23 cellular contexts compared by ENCODE assay signal in genomic region chr18:49960376-49960775, GRCh38.
DNase-seq lines count a peak whose midpoint lies in the region; ATAC-seq and FAIRE-seq lines count a peak whose summit lies in the region.
"Had no signal": no experiment of that assay in that cellular context is flagged by ENCODE, and none has a peak within 500 bp of the region (broad histone marks: within the 10 kb centered on the region; RNA-seq: fewer than 3 reads in every experiment).

No MANE protein-coding gene starts in this region.

- H3K4me3 ChIP-seq in mesendoderm (ENCODE audit: low read length): no peak overlapping the region
- H3K4me3 ChIP-seq in neuronal stem cell (ENCODE audit: low read length in 2 of 2): no peak overlapping the region
- H3K4me3 ChIP-seq: A549; BLaER1 treated with 17β-estradiol and CSF1 and Interleukin-3, amounts not matched to agents 10 nM and 100 nM had no signal

- H3K27me3 Mint-ChIP-seq in activated CD4-positive, alpha-beta T cell treated with anti-CD3 and anti-CD28 coated beads, Interleukin-2, amount 10 ng/mL, durations not matched to agents 7 days and 5 days: peaks cover 10% of the 10 kb centered on the region
- H3K27me3 Mint-ChIP-seq in activated naive CD8-positive, alpha-beta T cell treated with anti-CD3 and anti-CD28 coated beads, Interleukin-2, amount 10 ng/mL, durations not matched to agents 7 days and 5 days: peaks cover 22% of the 10 kb centered on the region
- H3K27me3 Mint-ChIP-seq in activated naive CD8-positive, alpha-beta T cell treated with anti-CD3 and anti-CD28 coated beads, Interleukin-2, amount 50 U/mL, for 24 hours: peaks cover 16% of the 10 kb centered on the region
- H3K27me3 Mint-ChIP-seq in activated T-helper 17 cell treated with anti-CD3 and anti-CD28 coated beads, Interleukin-2, amount 50 U/mL, for 72 hours: peaks cover 19% of the 10 kb centered on the region

- CTCF ChIA-PET in activated CD4-positive, alpha-beta T cell treated with anti-CD3 and anti-CD28 coated beads, Interleukin-2, amount 10 ng/mL, durations not matched to agents 7 days and 5 days (lab: Charles Lee): no interaction called here

- ATAC-seq in activated naive CD8-positive, alpha-beta T cell treated with anti-CD3 and anti-CD28 coated beads, Interleukin-2, amount 10 ng/mL, durations not matched to agents 7 days and 5 days (ENCODE audit: low read depth): no peak
- no peak for ATAC-seq in activated naive CD8-positive, alpha-beta T cell treated with anti-CD3 and anti-CD28 coated beads, Interleukin-2, amount 50 U/mL, for 24 hours
- ATAC-seq in activated T-helper 17 cell treated with anti-CD3 and anti-CD28 coated beads, Interleukin-2, amount 50 U/mL, for 72 hours (replicated peaks): no peak
- ATAC-seq: A549; CD8-positive, alpha-beta T cell had no signal

- H3K9me3 Mint-ChIP-seq in activated CD4-positive, alpha-beta T cell treated with anti-CD3 and anti-CD28 coated beads, Interleukin-2, amount 10 ng/mL, durations not matched to agents 7 days and 5 days: no peaks in the 10 kb centered on the region
- no peaks in the 10 kb centered on the region for H3K9me3 Mint-ChIP-seq in activated naive CD8-positive, alpha-beta T cell treated with anti-CD3 and anti-CD28 coated beads, Interleukin-2, amount 10 ng/mL, durations not matched to agents 7 days and 5 days
- no peaks in the 10 kb centered on the region for H3K9me3 Mint-ChIP-seq in activated naive CD8-positive, alpha-beta T cell treated with anti-CD3 and anti-CD28 coated beads, Interleukin-2, amount 50 U/mL, for 24 hours
- no peaks in the 10 kb centered on the region for H3K9me3 Mint-ChIP-seq in activated T-helper 17 cell treated with anti-CD3 and anti-CD28 coated beads, Interleukin-2, amount 50 U/mL, for 72 hours
- H3K9me3 Mint-ChIP-seq: CD4-positive, alpha-beta T cell; CD8-positive, alpha-beta T cell had no signal

- no peak overlapping the region for H3K4ac ChIP-seq in mesendoderm (ENCODE audit: low read depth, low read length)
- H3K4ac ChIP-seq in neuronal stem cell (ENCODE audit: low read length): no peak overlapping the region

- no peak overlapping the region for H3K4me3 Mint-ChIP-seq in activated CD4-positive, alpha-beta T cell treated with anti-CD3 and anti-CD28 coated beads, Interleukin-2, amount 10 ng/mL, durations not matched to agents 7 days and 5 days
- peak overlapping the region; percentile 37 for H3K4me3 Mint-ChIP-seq in activated naive CD8-positive, alpha-beta T cell treated with anti-CD3 and anti-CD28 coated beads, Interleukin-2, amount 10 ng/mL, durations not matched to agents 7 days and 5 days
- no peak overlapping the region for H3K4me3 Mint-ChIP-seq in activated naive CD8-positive, alpha-beta T cell treated with anti-CD3 and anti-CD28 coated beads, Interleukin-2, amount 50 U/mL, for 24 hours
- no peak overlapping the region for H3K4me3 Mint-ChIP-seq in activated T-helper 17 cell treated with anti-CD3 and anti-CD28 coated beads, Interleukin-2, amount 50 U/mL, for 72 hours
- H3K4me3 Mint-ChIP-seq: B cell; CD4-positive, alpha-beta T cell; CD8-positive, alpha-beta T cell had no signal

- H3K56ac ChIP-seq in mesendoderm (ENCODE audit: low read length): no peak overlapping the region

- FAIRE-seq in HTR-8/SVneo (lab: Jason Lieb, UNC): no peak
- FAIRE-seq: A549, D721Med, G401.6, GM12891 had no signal

- WGBS in mesendoderm (ENCODE audit: extremely low coverage, insufficient coverage, low lambda C conversion rate): no CpG with 5 or more reads among the region's 4 CpGs
- WGBS in neuronal stem cell (ENCODE audit: extremely low coverage in 2 of 2, insufficient read length in 2 of 2, insufficient replicate concordance in 1 of 2), 2 donors: no CpG with 5 or more reads among the region's 4 CpGs

- H2BK12ac ChIP-seq in neuronal stem cell (ENCODE audit: low read length): no peak overlapping the region

- no peak overlapping the region for H2AFZ ChIP-seq in neuronal stem cell (ENCODE audit: low read length)

- H2BK120ac ChIP-seq in mesendoderm (ENCODE audit: low read depth, low read length) (no peak overlapping the region), neuronal stem cell (ENCODE audit: low read depth, low read length) (no peak overlapping the region)

- H3K27me3 ChIP-seq in mesendoderm (ENCODE audit: insufficient read depth, low read length, poor library complexity) (no peaks in the 10 kb centered on the region), neuronal stem cell (ENCODE audit: control insufficient read depth in 3 of 3, insufficient read depth in 3 of 3, low read depth in 1 of 3, low read length in 3 of 3) (no peaks in the 10 kb centered on the region)
- H3K27me3 ChIP-seq: BLaER1 treated with 17β-estradiol and CSF1 and Interleukin-3, amounts not matched to agents 10 nM and 100 nM had no signal

- H2BK5ac ChIP-seq in mesendoderm (ENCODE audit: low read length) (no peak overlapping the region), neuronal stem cell (ENCODE audit: low read length) (no peak overlapping the region)

- POLR2A ChIA-PET in activated CD4-positive, alpha-beta T cell treated with anti-CD3 and anti-CD28 coated beads, Interleukin-2, amount 10 ng/mL, durations not matched to agents 7 days and 5 days (lab: Charles Lee): no interaction called here
- POLR2A ChIA-PET in activated naive CD8-positive, alpha-beta T cell treated with anti-CD3 and anti-CD28 coated beads, Interleukin-2, amount 10 ng/mL, durations not matched to agents 7 days and 5 days (lab: Charles Lee): no interaction called here

- H2AK5ac ChIP-seq in mesendoderm (ENCODE audit: low read length) (peak overlapping the region; percentile 48), neuronal stem cell (ENCODE audit: low read depth, low read length) (no peak overlapping the region)

- no peak overlapping the region for H3K9ac ChIP-seq in mesendoderm (ENCODE audit: low read length)
- H3K9ac ChIP-seq in neuronal stem cell (ENCODE audit: low read depth, low read length, poor library complexity): no peak overlapping the region
- H3K9ac ChIP-seq: BLaER1 treated with 17β-estradiol and CSF1 and Interleukin-3, amounts not matched to agents 10 nM and 100 nM had no signal

- peak overlapping the region; percentile 56 for H3K27ac Mint-ChIP-seq in activated CD4-positive, alpha-beta T cell treated with anti-CD3 and anti-CD28 coated beads, Interleukin-2, amount 10 ng/mL, durations not matched to agents 7 days and 5 days
- H3K27ac Mint-ChIP-seq in activated naive CD8-positive, alpha-beta T cell treated with anti-CD3 and anti-CD28 coated beads, Interleukin-2, amount 10 ng/mL, durations not matched to agents 7 days and 5 days: no peak overlapping the region
- no peak overlapping the region for H3K27ac Mint-ChIP-seq in activated naive CD8-positive, alpha-beta T cell treated with anti-CD3 and anti-CD28 coated beads, Interleukin-2, amount 50 U/mL, for 24 hours
- H3K27ac Mint-ChIP-seq in activated T-helper 17 cell treated with anti-CD3 and anti-CD28 coated beads, Interleukin-2, amount 50 U/mL, for 72 hours: no peak overlapping the region
- H3K27ac Mint-ChIP-seq: B cell; CD4-positive, alpha-beta T cell had no signal

- H3K18ac ChIP-seq in mesendoderm (ENCODE audit: low read length): no peak overlapping the region
- no peak overlapping the region for H3K18ac ChIP-seq in neuronal stem cell (ENCODE audit: low read length)

- H3K23ac ChIP-seq in mesendoderm (ENCODE audit: low read length): no peak overlapping the region
- no peak overlapping the region for H3K23ac ChIP-seq in neuronal stem cell (ENCODE audit: low read depth, low read length, poor library complexity)

- DNase-seq in activated CD4-positive, alpha-beta T cell treated with anti-CD3 and anti-CD28 coated beads, Interleukin-2, amount 10 ng/mL, durations not matched to agents 7 days and 5 days: no peak
- DNase-seq in activated CD4-positive, alpha-beta T cell treated with anti-CD3 and anti-CD28 coated beads for 1 hour: no peak
- DNase-seq in activated naive CD8-positive, alpha-beta T cell treated with anti-CD3 and anti-CD28 coated beads, Interleukin-2, amount 10 ng/mL, durations not matched to agents 7 days and 5 days: no peak
- no peak for DNase-seq in activated naive CD8-positive, alpha-beta T cell treated with anti-CD3 and anti-CD28 coated beads, Interleukin-2, amount 50 U/mL, for 24 hours
- DNase-seq in mesendoderm: no peak
- DNase-seq in neuronal stem cell (ENCODE audit: low spot score): no peak
- no peak for DNase-seq in HTR-8/SVneo (ENCODE audit: insufficient read length, low spot score)
- DNase-seq: AML-193; Caco-2; Calu3; CD4-positive, alpha-beta T cell; CD8-positive, alpha-beta T cell; DMS79 treated with DMSO at 0.1 percent for 48 hours; GF-D8 had no signal

- peaks cover 48% of the 10 kb centered on the region for H3K4me1 Mint-ChIP-seq in activated CD4-positive, alpha-beta T cell treated with anti-CD3 and anti-CD28 coated beads, Interleukin-2, amount 10 ng/mL, durations not matched to agents 7 days and 5 days
- peaks cover 42% of the 10 kb centered on the region for H3K4me1 Mint-ChIP-seq in activated naive CD8-positive, alpha-beta T cell treated with anti-CD3 and anti-CD28 coated beads, Interleukin-2, amount 10 ng/mL, durations not matched to agents 7 days and 5 days
- peaks cover 35% of the 10 kb centered on the region for H3K4me1 Mint-ChIP-seq in activated naive CD8-positive, alpha-beta T cell treated with anti-CD3 and anti-CD28 coated beads, Interleukin-2, amount 50 U/mL, for 24 hours
- peaks cover 20% of the 10 kb centered on the region for H3K4me1 Mint-ChIP-seq in activated T-helper 17 cell treated with anti-CD3 and anti-CD28 coated beads, Interleukin-2, amount 50 U/mL, for 72 hours
- H3K4me1 Mint-ChIP-seq: B cell had no signal

- H3K4me2 ChIP-seq in mesendoderm (ENCODE audit: low read length) (no peak overlapping the region), neuronal stem cell (ENCODE audit: insufficient read depth, low read length, poor library complexity, severe bottlenecking) (no peak overlapping the region)
- H3K4me2 ChIP-seq: A549 had no signal

- peaks cover 10% of the 10 kb centered on the region for H3K4me1 ChIP-seq in mesendoderm (ENCODE audit: control insufficient read depth, low read depth, low read length)
- no peaks in the 10 kb centered on the region for H3K4me1 ChIP-seq in neuronal stem cell (ENCODE audit: control insufficient read depth in 2 of 2, insufficient read depth in 1 of 2, low read depth in 1 of 2, low read length in 2 of 2)
- H3K4me1 ChIP-seq: A549, Caco-2 had no signal

- no peaks in the 10 kb centered on the region for H3K36me3 Mint-ChIP-seq in activated CD4-positive, alpha-beta T cell treated with anti-CD3 and anti-CD28 coated beads, Interleukin-2, amount 10 ng/mL, durations not matched to agents 7 days and 5 days (ENCODE audit: low read depth)
- no peaks in the 10 kb centered on the region for H3K36me3 Mint-ChIP-seq in activated naive CD8-positive, alpha-beta T cell treated with anti-CD3 and anti-CD28 coated beads, Interleukin-2, amount 10 ng/mL, durations not matched to agents 7 days and 5 days
- H3K36me3 Mint-ChIP-seq in activated naive CD8-positive, alpha-beta T cell treated with anti-CD3 and anti-CD28 coated beads, Interleukin-2, amount 50 U/mL, for 24 hours (ENCODE audit: low read depth): no peaks in the 10 kb centered on the region
- H3K36me3 Mint-ChIP-seq in activated T-helper 17 cell treated with anti-CD3 and anti-CD28 coated beads, Interleukin-2, amount 50 U/mL, for 72 hours (ENCODE audit: low read depth): no peaks in the 10 kb centered on the region
- H3K36me3 Mint-ChIP-seq: CD8-positive, alpha-beta T cell had no signal

- H4K8ac ChIP-seq in mesendoderm (ENCODE audit: low read depth, low read length) (no peak overlapping the region), neuronal stem cell (ENCODE audit: low read depth, low read length) (no peak overlapping the region)

- no peak overlapping the region for H4K5ac ChIP-seq in mesendoderm (ENCODE audit: low read length)

- no peak overlapping the region for H2BK15ac ChIP-seq in mesendoderm (replicated peaks; ENCODE audit: low read depth)
- H2BK15ac ChIP-seq in neuronal stem cell (ENCODE audit: low read length): no peak overlapping the region

- no peak overlapping the region for H4K91ac ChIP-seq in neuronal stem cell (ENCODE audit: low read depth, low read length, poor library complexity)

- no peaks in the 10 kb centered on the region for H3K79me2 ChIP-seq in mesendoderm (ENCODE audit: control insufficient read depth, insufficient read depth, low read length)

- no peaks in the 10 kb centered on the region for H3K79me1 ChIP-seq in mesendoderm (ENCODE audit: low read length)
- no peaks in the 10 kb centered on the region for H3K79me1 ChIP-seq in neuronal stem cell (ENCODE audit: low read depth, low read length)

- H3K27ac ChIP-seq in mesendoderm (ENCODE audit: low read depth, low read length) (no peak overlapping the region), neuronal stem cell (replicated peaks; ENCODE audit: low read length) (no peak overlapping the region)
- H3K27ac ChIP-seq: 22Rv1; A549; BLaER1 treated with 17β-estradiol and CSF1 and Interleukin-3, amounts not matched to agents 10 nM and 100 nM; C4-2B had no signal

- H3K9me3 ChIP-seq in neuronal stem cell (replicated peaks in 1 of 2; ENCODE audit: control insufficient read depth in 2 of 2, insufficient read depth in 1 of 2, low read depth in 1 of 2, low read length in 2 of 2): no peaks in the 10 kb centered on the region
- H3K9me3 ChIP-seq: A549; BLaER1 treated with 17β-estradiol and CSF1 and Interleukin-3, amounts not matched to agents 10 nM and 100 nM; Caco-2 had no signal

- H3K36me3 ChIP-seq in mesendoderm (ENCODE audit: control insufficient read depth, insufficient read depth, low read length) (no peaks in the 10 kb centered on the region), neuronal stem cell (replicated peaks in 1 of 2; ENCODE audit: control insufficient read depth in 2 of 2, insufficient read depth in 2 of 2, low read length in 2 of 2) (no peaks in the 10 kb centered on the region)
- H3K36me3 ChIP-seq: BLaER1 treated with 17β-estradiol and CSF1 and Interleukin-3, amounts not matched to agents 10 nM and 100 nM had no signal

- H3K14ac ChIP-seq in neuronal stem cell (ENCODE audit: low read length): peak overlapping the region; percentile 4
